In genomic region chr16:66881560-66881959, GRCh38 we compare ENCODE assay signal across 10 cellular contexts. TPM values are rescaled to one million over a fixed set of nuclear protein-coding genes. Genes with fewer than 3 reads are reported as not detected.
DNase-seq lines count a peak whose midpoint lies in the region; ATAC-seq and TF ChIP-seq lines count a peak whose summit lies in the region.
"Had no signal": no experiment of that assay in that cellular context is flagged by ENCODE, and none has a peak within 500 bp of the region (broad histone marks: within the 10 kb centered on the region; RNA-seq: fewer than 3 reads in every experiment).

No MANE protein-coding gene starts in this region.

- no peaks in the 10 kb centered on the region for H3K9me2 ChIP-seq in HCT116 (ENCODE audit: insufficient read depth)

- H3K79me2 ChIP-seq in HCT116 (ENCODE audit: insufficient read depth, low read length) = peaks cover 23% of the 10 kb centered on the region; the same call in 1 of the 2 replicates

- H3K4me1 ChIP-seq in HCT116 (ENCODE audit: control insufficient read depth in 1 of 2, insufficient read depth in 2 of 2, low read length in 2 of 2) (peaks cover 10 to 15% of the 10 kb centered on the region in 2 experiments), skeletal muscle satellite cell (ENCODE audit: control insufficient read depth, insufficient read depth, low read length) (peaks cover 20% of the 10 kb centered on the region)
- H3K4me1 ChIP-seq: foreskin keratinocyte had no signal

- TF ChIP-seq RAD21 in HCT116 (IDR thresholded peaks at IDR 0.05; ENCODE audit: low read depth) = no peak

- no peak overlapping the region for H3K27ac Mint-ChIP-seq in T-helper 17 cell

- POLR2A ChIA-PET in HCT116 (lab: Charles Lee) = interaction anchor here (0.8 kb wide), 1 partner anchor 9 kb away, joined by 3 read pairs; no protein-coding TSS in a partner anchor

- H3K27me3 ChIP-seq in HCT116 (ENCODE audit: insufficient read depth, low read length) (no peaks in the 10 kb centered on the region), skeletal muscle satellite cell (ENCODE audit: control insufficient read depth, insufficient read depth, low read length) (no peaks in the 10 kb centered on the region)
- H3K27me3 ChIP-seq: foreskin keratinocyte had no signal

- BruUV-seq in HCT116 (replicated peaks; lab: Mats Ljungman, UMichigan) = no TSS peak

- CTCF ChIA-PET in HCT116 (lab: Charles Lee) = interaction anchor here (0.9 to 2.1 kb wide), 6 partner anchors 11 to 141 kb away, joined by 3 to 20 read pairs (median 8); partner anchors contain the start of gene NAE1

- H2AFZ ChIP-seq in HCT116 (ENCODE audit: low read depth, low read length, poor library complexity, severe bottlenecking) = no peak overlapping the region

- H3K27ac ChIP-seq in HCT116 (ENCODE audit: low read depth, low read length) = no peak overlapping the region

- peak overlapping the region; percentile 98 for H3K4me2 ChIP-seq in HCT116 (ENCODE audit: low read length)
- H3K4me2 ChIP-seq in skeletal muscle satellite cell (ENCODE audit: low read length) = peak overlapping the region; percentile 99

- H3K27me3 Mint-ChIP-seq in T-helper 17 cell = no peaks in the 10 kb centered on the region

- no peak for ATAC-seq in HCT116
- ATAC-seq in T-helper 17 cell = no peak
- ATAC-seq in HG03342 (IDR thresholded peaks at IDR 0.05; ENCODE audit: unreplicated experiment) = no peak

- H3K36me3 ChIP-seq in HCT116 (ENCODE audit: control insufficient read depth in 1 of 2, insufficient read depth in 2 of 2, low read length in 2 of 2) = peaks cover 12 to 21% of the 10 kb centered on the region in 2 experiments; a peak in 3 of 4 replicates
- peaks cover 23% of the 10 kb centered on the region for H3K36me3 ChIP-seq in skeletal muscle satellite cell (ENCODE audit: insufficient read depth, low read length)

- H3K36me3 Mint-ChIP-seq in T-helper 17 cell (ENCODE audit: low read depth) = peaks cover 2% of the 10 kb centered on the region

- H3K4me3 ChIP-seq in HCT116 (replicated peaks in 1 of 2; ENCODE audit: low read depth in 1 of 2, low read length in 2 of 2) = peak overlapping the region; percentile 87 to 95
- peak overlapping the region; percentile 93 for H3K4me3 ChIP-seq in fibroblast of the aortic adventitia (ENCODE audit: low read depth, low read length)
- peak overlapping the region; percentile 93 for H3K4me3 ChIP-seq in skeletal muscle satellite cell (ENCODE audit: low read length)

- H4K20me1 ChIP-seq in HCT116 (ENCODE audit: insufficient read depth) = no peaks in the 10 kb centered on the region

- TF ChIP-seq CTCF in HCT116 (IDR thresholded peaks at IDR 0.05 in 2 of 3, conservative IDR thresholded peaks at IDR 0.05 in 1 of 3; ENCODE audit: borderline replicate concordance in 1 of 3, insufficient read depth in 1 of 3, low read depth in 2 of 3, low read length in 2 of 3) (no peak), fibroblast of the aortic adventitia (IDR thresholded peaks at IDR 0.05; ENCODE audit: insufficient read depth, low read length) (no peak)

- TF ChIP-seq POLR2A in HCT116 (IDR thresholded peaks at IDR 0.05; ENCODE audit: borderline replicate concordance, extremely low read depth, insufficient read depth, insufficient read length) = no peak

- H3K4me1 Mint-ChIP-seq in T-helper 17 cell = peaks cover 24% of the 10 kb centered on the region

- RAD21 ChIA-PET in HCT116 (lab: Charles Lee; ENCODE audit: low non-redundant PET in 1 of 2, low total read pairs in 2 of 2, uncharacterized antibody in 2 of 2, unreplicated experiment in 2 of 2) = no interaction called here

- H3K9ac ChIP-seq in HCT116 (ENCODE audit: low read length) = peak overlapping the region; percentile 81
- H3K9ac ChIP-seq in skeletal muscle satellite cell (ENCODE audit: low read depth, low read length) = peak overlapping the region; percentile 82

- intact Hi-C loops in HCT116 (cut with micrococcal nuclease) = no loop called here

- no peak for DNase-seq in HCT116 (ENCODE audit: low read depth, low spot score)
- no peak for DNase-seq in T-helper 17 cell
- DNase-seq in fibroblast of the aortic adventitia (ENCODE audit: low read depth) = no peak
- no peak for DNase-seq in foreskin melanocyte
- DNase-seq in medulla oblongata (ENCODE audit: extremely low spot score) = no peak
- DNase-seq: activated CD8-positive, alpha-beta memory T cell treated with anti-CD3 and anti-CD28 coated beads for 24 hours; foreskin keratinocyte; NCI-H2107 had no signal

- H3K4me3 Mint-ChIP-seq in T-helper 17 cell = peak overlapping the region; percentile 99

- H3K9me3 ChIP-seq in HCT116 (ENCODE audit: control insufficient read depth in 1 of 2, insufficient read depth in 1 of 2, low read depth in 1 of 2, low read length in 2 of 2) = no peaks in the 10 kb centered on the region
- no peaks in the 10 kb centered on the region for H3K9me3 ChIP-seq in T-helper 17 cell (ENCODE audit: control insufficient read depth, low read length, poor library complexity, severe bottlenecking)
- H3K9me3 ChIP-seq in skeletal muscle satellite cell (replicated peaks; ENCODE audit: low read length) = no peaks in the 10 kb centered on the region

TF ChIP-seq in HCT116, 20 proteins besides CTCF, POLR2A, EP300 and RAD21:
- TF ChIP-seq EGR1 (IDR thresholded peaks at IDR 0.05; ENCODE audit: low read depth) = no peak

RNA-seq across cellular contexts. Expression of gene PDP2, which starts 1.2 kb away (rescaled TPM):
- total RNA-seq in HCT116 (2021; ENCODE audit: unreplicated experiment) = 19.9 TPM
- 7.0 and 7.5 TPM in 2 replicates for polyA plus RNA-seq in HCT116 (2012)
- 1 to 10 TPM; 5.8 to 8.9 TPM for total RNA-seq in T-helper 17 cell
- total RNA-seq in fibroblast of the aortic adventitia (ENCODE audit: low replicate concordance) = 6.2 and 6.5 TPM in 2 replicates
- 17.3 and 17.7 TPM in 2 replicates for total RNA-seq in skeletal muscle satellite cell (2012; rRNA removed)

RNA-seq across cellular contexts. Expression of gene CDH16, which starts 37.1 kb away (rescaled TPM):
- total RNA-seq in HCT116 (2021; ENCODE audit: unreplicated experiment) (not detected), T-helper 17 cell (not detected), fibroblast of the aortic adventitia (ENCODE audit: low replicate concordance) (not detected in 2 replicates)
- polyA plus RNA-seq in HCT116 (2012) = not detected in 2 replicates
- not detected in 2 replicates for total RNA-seq in skeletal muscle satellite cell (2012; rRNA removed)
- total RNA-seq: foreskin keratinocyte had no signal

RNA-seq across cellular contexts. Expression of gene CA7, which starts 37.3 kb away (rescaled TPM):
- total RNA-seq in HCT116 (2021; ENCODE audit: unreplicated experiment) = not detected
- polyA plus RNA-seq in HCT116 (2012) = 0.05 and 0.07 TPM in 2 replicates
- total RNA-seq in T-helper 17 cell = not detected
- not detected in 2 replicates for total RNA-seq in fibroblast of the aortic adventitia (ENCODE audit: low replicate concordance)
- not detected in 2 replicates for total RNA-seq in skeletal muscle satellite cell (2012; rRNA removed)
- total RNA-seq: foreskin keratinocyte had no signal
- polyA plus RNA-seq: foreskin keratinocyte had no signal

RNA-seq across cellular contexts. Expression of gene RRAD, which starts 43.8 kb away (rescaled TPM):
- total RNA-seq in HCT116 (2021; ENCODE audit: unreplicated experiment) (2.2 TPM), T-helper 17 cell (under 1 TPM; 0.52 to 0.67 TPM), fibroblast of the aortic adventitia (ENCODE audit: low replicate concordance) (0.72 and 3.8 TPM in 2 replicates)
- 2.1 and 2.4 TPM in 2 replicates for polyA plus RNA-seq in HCT116 (2012)
- 3.0 and 5.9 TPM in 2 replicates for total RNA-seq in skeletal muscle satellite cell (2012; rRNA removed)

RNA-seq across cellular contexts. Expression of gene NAE1, which starts 50.8 kb away (rescaled TPM):
- total RNA-seq in HCT116 (2021; ENCODE audit: unreplicated experiment) = 123 TPM
- 39.4 and 46.9 TPM in 2 replicates for polyA plus RNA-seq in HCT116 (2012)
- 10 to 100 TPM; 63.0 to 78.7 TPM for total RNA-seq in T-helper 17 cell
- total RNA-seq in fibroblast of the aortic adventitia (ENCODE audit: low replicate concordance) = 48.2 and 71.3 TPM in 2 replicates
- total RNA-seq in skeletal muscle satellite cell (2012; rRNA removed) = 70.2 and 78.0 TPM in 2 replicates
